In genomic region chr16:84360170-84360569, GRCh38 we compare ENCODE assay signal across 12 cellular contexts. TPM values are rescaled to one million over a fixed set of nuclear protein-coding genes. Genes with fewer than 3 reads are reported as not detected.
DNase-seq lines count a peak whose midpoint lies in the region; ATAC-seq and FAIRE-seq lines count a peak whose summit lies in the region.
"Had no signal": no experiment of that assay in that cellular context is flagged by ENCODE, and none has a peak within 500 bp of the region (broad histone marks: within the 10 kb centered on the region; RNA-seq: fewer than 3 reads in every experiment).

No MANE protein-coding gene starts in this region.

- peaks cover 31% of the 10 kb centered on the region for H3K4me1 ChIP-seq in BLaER1

- no peak overlapping the region for H3K9ac ChIP-seq in BLaER1

- no peaks in the 10 kb centered on the region for H3K36me3 ChIP-seq in BLaER1

- no peaks in the 10 kb centered on the region for H3K9me3 Mint-ChIP-seq in activated T-cell treated with anti-CD3 and anti-CD28 coated beads, Interleukin-2, amount 50 U/mL, for 24 hours
- H3K9me3 Mint-ChIP-seq in naive thymus-derived CD8-positive, alpha-beta T cell: no peaks in the 10 kb centered on the region

- H3K4me3 ChIP-seq in BLaER1: no peak overlapping the region

- peaks cover 29% of the 10 kb centered on the region for H3K4me1 Mint-ChIP-seq in activated T-cell treated with anti-CD3 and anti-CD28 coated beads, Interleukin-2, amount 50 U/mL, for 24 hours (ENCODE audit: low read depth)
- H3K4me1 Mint-ChIP-seq in naive thymus-derived CD8-positive, alpha-beta T cell: peaks cover 12 to 24% (median 18%) of the 10 kb centered on the region in 4 donors

- H3K9me3 ChIP-seq in BLaER1: no peaks in the 10 kb centered on the region

- no peaks in the 10 kb centered on the region for H4K20me1 ChIP-seq in BLaER1

- no peaks in the 10 kb centered on the region for H3K36me3 Mint-ChIP-seq in activated T-cell treated with anti-CD3 and anti-CD28 coated beads, Interleukin-2, amount 50 U/mL, for 24 hours (ENCODE audit: low read depth)
- H3K36me3 Mint-ChIP-seq in naive thymus-derived CD8-positive, alpha-beta T cell: no peaks in the 10 kb centered on the region

- ATAC-seq in naive thymus-derived CD8-positive, alpha-beta T cell: peak; percentile 30 to 88

- peaks cover 9% of the 10 kb centered on the region for H3K27me3 Mint-ChIP-seq in activated T-cell treated with anti-CD3 and anti-CD28 coated beads, Interleukin-2, amount 50 U/mL, for 24 hours
- peaks cover 0 to 11% (median 7%) of the 10 kb centered on the region in 5 donors for H3K27me3 Mint-ChIP-seq in naive thymus-derived CD8-positive, alpha-beta T cell

- no peaks in the 10 kb centered on the region for H3K27me3 ChIP-seq in BLaER1

- DNase-seq in NCI-H2029 treated with DMSO at 0.1 percent for 48 hours (lab: John Stamatoyannopoulos, UW) (peak; percentile 6), ureter (ENCODE audit: low spot score) (no peak), GM19239 (ENCODE audit: insufficient read length, low spot score) (no peak), DMS153 (lab: John Stamatoyannopoulos, UW) (no peak), SKM-1 treated with dmso at 0.1 percent for 144 hours (lab: John Stamatoyannopoulos, UW; ENCODE audit: unreplicated experiment) (no peak)
- peak; percentile 41 for DNase-seq in activated T-cell treated with anti-CD3 and anti-CD28 coated beads, Interleukin-2, amount 50 U/mL, for 24 hours
- DNase-seq in naive thymus-derived CD8-positive, alpha-beta T cell: peak in 9 of 10 donors; percentile 10 to 73 (median 47)
- DNase-seq: Karpas-422, T-helper 9 cell had no signal

- H3K4me3 Mint-ChIP-seq in activated T-cell treated with anti-CD3 and anti-CD28 coated beads, Interleukin-2, amount 50 U/mL, for 24 hours: peak overlapping the region; percentile 29
- peak overlapping the region in 6 of 10 donors; percentile 12 to 66 (median 32) for H3K4me3 Mint-ChIP-seq in naive thymus-derived CD8-positive, alpha-beta T cell

- FAIRE-seq in GM19239 (lab: Jason Lieb, UNC): no peak
- FAIRE-seq: GM12891, islet of Langerhans had no signal

- POLR2A ChIA-PET in naive thymus-derived CD8-positive, alpha-beta T cell (lab: Charles Lee): no interaction called here

- peak overlapping the region; percentile 54 for H3K4me2 ChIP-seq in BLaER1

- no peak overlapping the region for H3K27ac ChIP-seq in BLaER1

- H3K27ac Mint-ChIP-seq in activated T-cell treated with anti-CD3 and anti-CD28 coated beads, Interleukin-2, amount 50 U/mL, for 24 hours: peak overlapping the region; percentile 85
- H3K27ac Mint-ChIP-seq in naive thymus-derived CD8-positive, alpha-beta T cell: peak overlapping the region in 9 of 10 donors; percentile 22 to 98 (median 80)

RNA-seq across cellular contexts. Expression of gene ATP2C2, which starts 8.2 kb away (rescaled TPM):
- not detected for total RNA-seq in naive thymus-derived CD8-positive, alpha-beta T cell
- polyA plus RNA-seq in naive thymus-derived CD8-positive, alpha-beta T cell: not detected
- total RNA-seq in ureter: 33.2 TPM

Comparison
In these comparisons a context has a peak if more than half of its experiments do, and no peak if none do; other contexts are left out.
1. DNase-seq: peak in NCI-H2029 treated with DMSO at 0.1 percent for 48 hours (single experiment), activated T-cell treated with anti-CD3 and anti-CD28 coated beads, Interleukin-2, amount 50 U/mL, for 24 hours (single experiment) and naive thymus-derived CD8-positive, alpha-beta T cell (9 of 10); none in ureter (single experiment), GM19239 (single experiment), DMS153 (single experiment) and SKM-1 treated with dmso at 0.1 percent for 144 hours (single experiment).
2. RNA of gene ATP2C2, which starts 8.2 kb away (total RNA-seq): 33.2 TPM in ureter (single experiment); not detected in naive thymus-derived CD8-positive, alpha-beta T cell; every median in the first group is over 10 times any median in the second.